Comparison of ENCODE assay signal across 24 cellular contexts in the genomic region with DNA sequence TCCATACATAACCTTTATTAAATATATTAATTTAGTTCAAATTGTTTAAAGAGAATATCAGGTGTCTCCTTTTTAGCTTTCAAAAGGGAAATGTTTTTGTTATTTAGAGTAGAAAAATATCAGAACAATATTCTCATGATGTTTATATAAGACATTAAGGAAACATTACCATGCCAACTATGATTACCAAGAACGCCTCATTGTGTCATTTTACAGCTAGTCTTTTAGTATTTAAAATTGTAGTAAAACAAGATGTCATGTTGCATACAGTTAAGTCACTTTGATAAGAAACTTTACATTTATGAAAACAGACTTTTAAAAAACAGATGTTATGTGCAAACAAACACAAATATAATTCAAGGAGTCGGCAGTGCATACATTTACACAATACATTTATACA. TPM values are rescaled to one million over a fixed set of nuclear protein-coding genes. Genes with fewer than 3 reads are reported as not detected.
DNase-seq lines count a peak whose midpoint lies in the region; ATAC-seq, FAIRE-seq and TF ChIP-seq lines count a peak whose summit lies in the region.
"Had no signal": no experiment of that assay in that cellular context is flagged by ENCODE, and none has a peak within 500 bp of the region (broad histone marks: within the 10 kb centered on the region; RNA-seq: fewer than 3 reads in every experiment).

No MANE protein-coding gene starts in this region.

- no peak overlapping the region for H3K4me3 ChIP-seq in HEK293 (ENCODE audit: low read depth, low read length)
- H3K4me3 ChIP-seq in thoracic aorta = peak overlapping the region; percentile 86
- H3K4me3 ChIP-seq in tibial nerve = no peak overlapping the region

- peaks cover 8 to 13% of the 10 kb centered on the region in 2 donors for H3K27me3 Mint-ChIP-seq in natural killer cell treated with Interleukin-12 subunit alpha and Interleukin-12 subunit beta and Interleukin-15 and Interleukin-18, amount 100 ng/mL, for 72 hours
- H3K27me3 Mint-ChIP-seq in naive thymus-derived CD8-positive, alpha-beta T cell = peaks cover 4 to 32% (median 9%) of the 10 kb centered on the region in 5 donors

- H3K4me1 ChIP-seq in HEK293 (ENCODE audit: control insufficient read depth, insufficient read depth, low read length) = no peaks in the 10 kb centered on the region
- peaks cover 8 to 29% of the 10 kb centered on the region in 2 donors for H3K4me1 ChIP-seq in thoracic aorta (ENCODE audit: control insufficient read depth in 1 of 2, low read depth in 2 of 2)
- H3K4me1 ChIP-seq in tibial nerve = peaks cover 0 to 53% (median 2%) of the 10 kb centered on the region in 4 donors

- H3K27ac ChIP-seq in HEK293 (ENCODE audit: extremely low read depth, low read depth, low read length) (no peak overlapping the region), thoracic aorta (peak overlapping the region in 1 of 2 donors; percentile 58), tibial nerve (peak overlapping the region in 2 of 4 donors; percentile 44 to 99)

- TF ChIP-seq CTCF in HEK293 (tag by site-specific recombination; IDR thresholded peaks at IDR 0.05) (no peak), thoracic aorta (IDR thresholded peaks at IDR 0.05) (no peak), tibial nerve (IDR thresholded peaks at IDR 0.05) (no peak)

- H3K27me3 ChIP-seq in thoracic aorta (replicated peaks; ENCODE audit: insufficient read depth) (no peaks in the 10 kb centered on the region), tibial nerve (no peaks in the 10 kb centered on the region)

- H3K4me1 Mint-ChIP-seq in natural killer cell treated with Interleukin-12 subunit alpha and Interleukin-12 subunit beta and Interleukin-15 and Interleukin-18, amount 100 ng/mL, for 72 hours (ENCODE audit: low read depth in 2 of 2) = peaks cover 0 to 5% of the 10 kb centered on the region in 2 donors
- peaks cover 0 to 10% (median 5%) of the 10 kb centered on the region in 4 donors for H3K4me1 Mint-ChIP-seq in naive thymus-derived CD8-positive, alpha-beta T cell

- no peaks in the 10 kb centered on the region for H3K9me3 Mint-ChIP-seq in natural killer cell treated with Interleukin-12 subunit alpha and Interleukin-12 subunit beta and Interleukin-15 and Interleukin-18, amount 100 ng/mL, for 72 hours
- no peaks in the 10 kb centered on the region for H3K9me3 Mint-ChIP-seq in naive thymus-derived CD8-positive, alpha-beta T cell
- H3K9me3 Mint-ChIP-seq: CD4-positive, CD25-positive, alpha-beta regulatory T cell had no signal

- H3K36me3 Mint-ChIP-seq in natural killer cell treated with Interleukin-12 subunit alpha and Interleukin-12 subunit beta and Interleukin-15 and Interleukin-18, amount 100 ng/mL, for 72 hours = no peaks in the 10 kb centered on the region
- no peaks in the 10 kb centered on the region for H3K36me3 Mint-ChIP-seq in naive thymus-derived CD8-positive, alpha-beta T cell
- H3K36me3 Mint-ChIP-seq: CD4-positive, CD25-positive, alpha-beta regulatory T cell had no signal

- DNase-seq in frontal cortex (ENCODE audit: low spot score in 2 of 2) = no peak
- DNase-seq in thoracic aorta (ENCODE audit: low spot score) = no peak
- DNase-seq in natural killer cell treated with Interleukin-12 subunit alpha and Interleukin-12 subunit beta and Interleukin-15 and Interleukin-18, amount 100 ng/mL, for 72 hours (ENCODE audit: low spot score) = no peak
- no peak for DNase-seq in SW480 (ENCODE audit: low spot score)
- no peak for DNase-seq in naive thymus-derived CD8-positive, alpha-beta T cell
- DNase-seq in tibial nerve (ENCODE audit: low spot score in 2 of 2) = no peak
- DNase-seq: 8988T; CD4-positive, CD25-positive, alpha-beta regulatory T cell; DMS153; HCEC 1CT; NCI-H1092; NCI-H1417 treated with DMSO at 0.1 percent for 48 hours; NCI-H1694 treated with DMSO at 0.1 percent for 48 hours; NCI-H2081 treated with DMSO at 0.1 percent for 48 hours; NCI-H2171; NCI-H345; NCI-H510A treated with DMSO at 0.1 percent for 48 hours; NCI-H748 treated with DMSO at 0.1 percent for 48 hours; NK-92 treated with Interleukin-12 subunit alpha and Interleukin-12 subunit beta, amount 100 ng/mL, for 24 hours; PC-3 had no signal

- no peak overlapping the region for H3K4me3 Mint-ChIP-seq in natural killer cell treated with Interleukin-12 subunit alpha and Interleukin-12 subunit beta and Interleukin-15 and Interleukin-18, amount 100 ng/mL, for 72 hours
- no peak overlapping the region for H3K4me3 Mint-ChIP-seq in naive thymus-derived CD8-positive, alpha-beta T cell
- H3K4me3 Mint-ChIP-seq: CD4-positive, CD25-positive, alpha-beta regulatory T cell had no signal

- CTCF ChIA-PET in HEK293 (lab: Yijun Ruan, JAX) = no interaction called here

- H3K36me3 ChIP-seq in HEK293 (ENCODE audit: control insufficient read depth in 2 of 2, insufficient read depth in 1 of 2, low read length in 2 of 2) = no peaks in the 10 kb centered on the region
- H3K36me3 ChIP-seq in thoracic aorta = no peaks in the 10 kb centered on the region
- H3K36me3 ChIP-seq in tibial nerve = peaks cover 0 to 20% (median 0%) of the 10 kb centered on the region in 3 donors

- no peak for TF ChIP-seq EP300 in tibial nerve (IDR thresholded peaks at IDR 0.05)

- no peak for ATAC-seq in thoracic aorta (ENCODE audit: insufficient number of reproducible peaks, low FRiP score, low read depth)
- ATAC-seq in natural killer cell treated with Interleukin-12 subunit alpha and Interleukin-12 subunit beta and Interleukin-15 and Interleukin-18, amount 100 ng/mL, for 72 hours = no peak
- no peak for ATAC-seq in naive thymus-derived CD8-positive, alpha-beta T cell
- ATAC-seq: PC-3 had no signal

- H3K27ac Mint-ChIP-seq in natural killer cell treated with Interleukin-12 subunit alpha and Interleukin-12 subunit beta and Interleukin-15 and Interleukin-18, amount 100 ng/mL, for 72 hours = no peak overlapping the region
- no peak overlapping the region for H3K27ac Mint-ChIP-seq in naive thymus-derived CD8-positive, alpha-beta T cell
- H3K27ac Mint-ChIP-seq: CD4-positive, CD25-positive, alpha-beta regulatory T cell had no signal

- TF ChIP-seq POLR2A in tibial nerve (IDR thresholded peaks at IDR 0.05) = no peak

- WGBS in tibial nerve, 2 donors = 23 to 36% methylated on average over 2 of the region's 2 CpGs

- POLR2A ChIA-PET in HEK293 (lab: Yijun Ruan, JAX) = no interaction called here
- POLR2A ChIA-PET in naive thymus-derived CD8-positive, alpha-beta T cell (lab: Charles Lee) = no interaction called here

- H3K9me3 ChIP-seq in HEK293 (ENCODE audit: control insufficient read depth, insufficient read depth, low read depth, low read length) = no peaks in the 10 kb centered on the region
- no peaks in the 10 kb centered on the region for H3K9me3 ChIP-seq in thoracic aorta
- H3K9me3 ChIP-seq in tibial nerve = no peaks in the 10 kb centered on the region

- FAIRE-seq in endometrium (lab: Jason Lieb, UNC) (peak; percentile 64), frontal cortex (lab: Jason Lieb, UNC) (peak; percentile 65)
- FAIRE-seq: GM19239, H1 had no signal

TF ChIP-seq in HEK293, 187 proteins besides CTCF, POLR2A, EP300 and RAD21:
- TF ChIP-seq ZFP37 (tag by site-specific recombination; IDR thresholded peaks at IDR 0.05) (no peak), KLF9 (tag by site-specific recombination; IDR thresholded peaks at IDR 0.05; ENCODE audit: low read depth) (no peak), ZSCAN16 (tag by site-specific recombination; IDR thresholded peaks at IDR 0.05) (no peak), HOXD13 (CRISPR knock-in tag; IDR thresholded peaks at IDR 0.05; ENCODE audit: borderline replicate concordance) (no peak)
- TF ChIP-seq, protein P1, sequence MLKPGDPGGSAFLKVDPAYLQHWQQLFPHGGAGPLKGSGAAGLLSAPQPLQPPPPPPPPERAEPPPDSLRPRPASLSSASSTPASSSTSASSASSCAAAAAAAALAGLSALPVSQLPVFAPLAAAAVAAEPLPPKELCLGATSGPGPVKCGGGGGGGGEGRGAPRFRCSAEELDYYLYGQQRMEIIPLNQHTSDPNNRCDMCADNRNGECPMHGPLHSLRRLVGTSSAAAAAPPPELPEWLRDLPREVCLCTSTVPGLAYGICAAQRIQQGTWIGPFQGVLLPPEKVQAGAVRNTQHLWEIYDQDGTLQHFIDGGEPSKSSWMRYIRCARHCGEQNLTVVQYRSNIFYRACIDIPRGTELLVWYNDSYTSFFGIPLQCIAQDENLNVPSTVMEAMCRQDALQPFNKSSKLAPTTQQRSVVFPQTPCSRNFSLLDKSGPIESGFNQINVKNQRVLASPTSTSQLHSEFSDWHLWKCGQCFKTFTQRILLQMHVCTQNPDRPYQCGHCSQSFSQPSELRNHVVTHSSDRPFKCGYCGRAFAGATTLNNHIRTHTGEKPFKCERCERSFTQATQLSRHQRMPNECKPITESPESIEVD (tag by site-specific recombination; IDR thresholded peaks at IDR 0.05) = 0 out of 2 replicates have a peak, but pooled peaks have one; percentile 28

RNA-seq across cellular contexts. Expression of a gene that starts 4.4 kb away (rescaled TPM):
- 5.7 TPM for total RNA-seq in frontal cortex
- total RNA-seq in thoracic aorta = 100 to 1,000 TPM; 115 to 148 TPM
- not detected for total RNA-seq in natural killer cell treated with Interleukin-12 subunit alpha and Interleukin-12 subunit beta and Interleukin-15 and Interleukin-18, amount 100 ng/mL, for 72 hours
- not detected for total RNA-seq in naive thymus-derived CD8-positive, alpha-beta T cell
- polyA plus RNA-seq in naive thymus-derived CD8-positive, alpha-beta T cell = not detected
- 100 to 1,000 TPM in 3 of 4 donors, 10 to 100 TPM in 1; 85.8 to 217 (median 128) TPM for total RNA-seq in tibial nerve
- total RNA-seq: CD4-positive, CD25-positive, alpha-beta regulatory T cell had no signal
- polyA plus RNA-seq: CD4-positive, CD25-positive, alpha-beta regulatory T cell had no signal

Comparison
In these comparisons a context has a peak if more than half of its experiments do, and no peak if none do; other contexts are left out.
1. RNA of a gene that starts 4.4 kb away (total RNA-seq): 115 to 148 TPM in thoracic aorta and 85.8 to 217 TPM in tibial nerve; 5.7 TPM in frontal cortex (single experiment), not detected in natural killer cell treated with Interleukin-12 subunit alpha and Interleukin-12 subunit beta and Interleukin-15 and Interleukin-18, amount 100 ng/mL, for 72 hours and not detected in naive thymus-derived CD8-positive, alpha-beta T cell; every median in the first group is over 10 times any median in the second.